ENCODE assay signal across 7 cellular contexts in genomic region chr19:3606174-3606689, GRCh38. TPM values are rescaled to one million over a fixed set of nuclear protein-coding genes. Genes with fewer than 3 reads are reported as not detected.
DNase-seq lines count a peak whose midpoint lies in the region; ATAC-seq lines count a peak whose summit lies in the region.
"Had no signal": no experiment of that assay in that cellular context is flagged by ENCODE, and none has a peak within 500 bp of the region (broad histone marks: within the 10 kb centered on the region; RNA-seq: fewer than 3 reads in every experiment).

No MANE protein-coding gene starts in this region.

- H3K4me3 ChIP-seq in H7 (ENCODE audit: insufficient read depth, low read depth, low read length), result peak overlapping the region; percentile 57
- peak overlapping the region; percentile 26 for H3K4me3 ChIP-seq in mononuclear cell (ENCODE audit: low read length)

- no peaks in the 10 kb centered on the region for H3K9me3 Mint-ChIP-seq in activated T-cell treated with anti-CD3 and anti-CD28 coated beads, Interleukin-2, amount 50 U/mL, for 72 hours
- H3K9me3 Mint-ChIP-seq: T-helper 1 cell treated with Interleukin-12 subunit alpha and Interleukin-12 subunit beta and Interleukin-4 antibody, amounts not matched to agents 30 μg/mL and 1 μg/mL, for 36 hours had no signal

- no peak overlapping the region for H3K27ac Mint-ChIP-seq in activated T-cell treated with anti-CD3 and anti-CD28 coated beads, Interleukin-2, amount 50 U/mL, for 72 hours
- H3K27ac Mint-ChIP-seq: T-helper 1 cell treated with Interleukin-12 subunit alpha and Interleukin-12 subunit beta and Interleukin-4 antibody, amounts not matched to agents 30 μg/mL and 1 μg/mL, for 36 hours had no signal

- H3K36me3 Mint-ChIP-seq in activated T-cell treated with anti-CD3 and anti-CD28 coated beads, Interleukin-2, amount 50 U/mL, for 72 hours (ENCODE audit: insufficient read depth in 2 of 2), result peaks cover 0 to 1% of the 10 kb centered on the region in 2 donors

- H3K27me3 ChIP-seq in H7 (ENCODE audit: control insufficient read depth, insufficient read depth, low read length), result peaks cover 6% of the 10 kb centered on the region
- peaks cover 12% of the 10 kb centered on the region for H3K27me3 ChIP-seq in mononuclear cell (ENCODE audit: insufficient read depth, low read length)

- no peaks in the 10 kb centered on the region for H3K9me3 ChIP-seq in mononuclear cell (ENCODE audit: low read depth, low read length)

- peaks cover 6% of the 10 kb centered on the region for H3K27me3 Mint-ChIP-seq in activated T-cell treated with anti-CD3 and anti-CD28 coated beads, Interleukin-2, amount 50 U/mL, for 72 hours (ENCODE audit: low read depth)

- no peak overlapping the region for H3K4me3 Mint-ChIP-seq in activated T-cell treated with anti-CD3 and anti-CD28 coated beads, Interleukin-2, amount 50 U/mL, for 72 hours
- H3K4me3 Mint-ChIP-seq: T-helper 1 cell treated with Interleukin-12 subunit alpha and Interleukin-12 subunit beta and Interleukin-4 antibody, amounts not matched to agents 30 μg/mL and 1 μg/mL, for 36 hours had no signal

- H3K36me3 ChIP-seq in H7 (replicated peaks; ENCODE audit: control insufficient read depth, insufficient read depth, low read length), result 0 out of 2 replicates have a peak, but pooled peaks cover 1% of the 10 kb centered on the region

- H3K4me1 ChIP-seq in mononuclear cell (ENCODE audit: insufficient read depth, low read length), result peaks cover 30% of the 10 kb centered on the region

- ATAC-seq in activated T-cell treated with anti-CD3 and anti-CD28 coated beads, Interleukin-2, amount 50 U/mL, for 72 hours (replicated peaks in 1 of 2), result peak; percentile 62 to 73
- ATAC-seq in GM19328 (IDR thresholded peaks at IDR 0.05; ENCODE audit: unreplicated experiment), result no peak

- peaks cover 7% of the 10 kb centered on the region for H3K4me1 Mint-ChIP-seq in activated T-cell treated with anti-CD3 and anti-CD28 coated beads, Interleukin-2, amount 50 U/mL, for 72 hours (ENCODE audit: low read depth)

- peak; percentile 90 for DNase-seq in H7
- DNase-seq in activated T-cell treated with anti-CD3 and anti-CD28 coated beads, Interleukin-2, amount 50 U/mL, for 72 hours, result peak; percentile 43 to 49
- DNase-seq in NCI-H226, result no peak
- no peak for DNase-seq in GOT3 (lab: John Stamatoyannopoulos, UW)

RNA-seq across cellular contexts. Expression of gene TBXA2R, which starts 0.4 kb away (rescaled TPM):
- 0.18 and 0.45 TPM in 2 replicates for total RNA-seq in H7 (2014; rRNA removed; shearing (Covaris generic))
- 1 to 10 TPM; 1.5 to 2.9 TPM for total RNA-seq in activated T-cell treated with anti-CD3 and anti-CD28 coated beads, Interleukin-2, amount 50 U/mL, for 72 hours
- 1.8 TPM for total RNA-seq in mononuclear cell

RNA-seq across cellular contexts. Expression of gene CACTIN, which starts 20.4 kb away (rescaled TPM):
- total RNA-seq in H7 (2014; rRNA removed; shearing (Covaris generic)), result 44.0 and 46.4 TPM in 2 replicates
- total RNA-seq in activated T-cell treated with anti-CD3 and anti-CD28 coated beads, Interleukin-2, amount 50 U/mL, for 72 hours, result 10 to 100 TPM; 24.4 to 31.2 TPM
- 12.2 TPM for total RNA-seq in mononuclear cell

RNA-seq across cellular contexts. Expression of gene GIPC3, which starts 21.0 kb away (rescaled TPM):
- total RNA-seq in H7 (2014; rRNA removed; shearing (Covaris generic)), result 0.11 and 0.21 TPM in 2 replicates
- total RNA-seq in activated T-cell treated with anti-CD3 and anti-CD28 coated beads, Interleukin-2, amount 50 U/mL, for 72 hours, result 1 to 10 TPM in 1 of 2 donors, under 1 TPM in 1; 0.65 to 1.1 TPM
- 0.21 TPM for total RNA-seq in mononuclear cell

RNA-seq across cellular contexts. Expression of gene HMG20B, which starts 33.5 kb away (rescaled TPM):
- total RNA-seq in H7 (2014; rRNA removed; shearing (Covaris generic)), result 109 and 124 TPM in 2 replicates
- total RNA-seq in activated T-cell treated with anti-CD3 and anti-CD28 coated beads, Interleukin-2, amount 50 U/mL, for 72 hours, result 10 to 100 TPM; 68.9 to 78.3 TPM
- 34.7 TPM for total RNA-seq in mononuclear cell

RNA-seq across cellular contexts. Expression of gene MFSD12, which starts 48.8 kb away (rescaled TPM):
- total RNA-seq in H7 (2014; rRNA removed; shearing (Covaris generic)), result 34.6 and 42.3 TPM in 2 replicates
- total RNA-seq in activated T-cell treated with anti-CD3 and anti-CD28 coated beads, Interleukin-2, amount 50 U/mL, for 72 hours, result 10 to 100 TPM; 50.8 to 69.9 TPM
- 37.8 TPM for total RNA-seq in mononuclear cell

Comparison
In these comparisons a context has a peak if more than half of its experiments do, and no peak if none do; other contexts are left out.
1. DNase-seq: peak in H7 (single experiment) and activated T-cell treated with anti-CD3 and anti-CD28 coated beads, Interleukin-2, amount 50 U/mL, for 72 hours (2 of 2); none in NCI-H226 (single experiment) and GOT3 (single experiment).